Comparison of ENCODE assay signal across 24 cellular contexts in genomic region chr9:25600501-25600900, GRCh38.
DNase-seq lines count a peak whose midpoint lies in the region; ATAC-seq lines count a peak whose summit lies in the region.
"Had no signal": no experiment of that assay in that cellular context is flagged by ENCODE, and none has a peak within 500 bp of the region (broad histone marks: within the 10 kb centered on the region; RNA-seq: fewer than 3 reads in every experiment).

No MANE protein-coding gene starts in this region.

- H3K4me3 Mint-ChIP-seq in stimulated activated effector memory CD8-positive, alpha-beta T cell treated with anti-CD3 and anti-CD28 coated beads, Interleukin-12 subunit alpha, Interleukin-12 subunit beta, amount 100 ng/mL, for 72 hours = no peak overlapping the region
- H3K4me3 Mint-ChIP-seq: CD14-positive monocyte; CD4-positive, alpha-beta memory T cell; CD4-positive, CD25-positive, alpha-beta regulatory T cell; CD8-positive, alpha-beta memory T cell had no signal

- H3K9me3 ChIP-seq in adipocyte (ENCODE audit: control insufficient read depth, low read length) (peaks cover 6% of the 10 kb centered on the region), trophoblast cell (ENCODE audit: insufficient read depth, low read depth, low read length) (no peaks in the 10 kb centered on the region)
- H3K9me3 ChIP-seq: BE2C, BLaER1 had no signal

- WGBS in trophoblast cell (ENCODE audit: extremely low coverage, insufficient coverage, insufficient read length) = no CpG with 5 or more reads among the region's 1 CpG

- no peaks in the 10 kb centered on the region for H3K79me2 ChIP-seq in trophoblast cell (ENCODE audit: control insufficient read depth, insufficient read depth, low read length, poor library complexity)

- peaks cover 4% of the 10 kb centered on the region for H3K79me1 ChIP-seq in trophoblast cell (ENCODE audit: low read length)

- H3K36me3 ChIP-seq in adipocyte (ENCODE audit: control insufficient read depth, insufficient read depth, low read length, severe bottlenecking) = no peaks in the 10 kb centered on the region
- H3K36me3 ChIP-seq in trophoblast cell (ENCODE audit: control insufficient read depth in 1 of 2, insufficient read depth in 2 of 2, low read length in 2 of 2) = no peaks in the 10 kb centered on the region
- H3K36me3 ChIP-seq: BE2C, BLaER1 had no signal

- no peak overlapping the region for H3K27ac ChIP-seq in trophoblast cell (ENCODE audit: low read depth, low read length)
- H3K27ac ChIP-seq: BLaER1 had no signal

- H3K4me1 ChIP-seq in adipocyte (ENCODE audit: control insufficient read depth, insufficient read depth, low read length) (no peaks in the 10 kb centered on the region), trophoblast cell (ENCODE audit: control insufficient read depth in 1 of 2, insufficient read depth in 2 of 2, low read length in 2 of 2) (peaks cover 0 to 5% of the 10 kb centered on the region in 2 experiments)
- H3K4me1 ChIP-seq: BE2C, BLaER1 had no signal

- no peaks in the 10 kb centered on the region for H3K36me3 Mint-ChIP-seq in stimulated activated effector memory CD8-positive, alpha-beta T cell treated with anti-CD3 and anti-CD28 coated beads, Interleukin-12 subunit alpha, Interleukin-12 subunit beta, amount 100 ng/mL, for 72 hours
- H3K36me3 Mint-ChIP-seq: CD14-positive monocyte; CD4-positive, alpha-beta memory T cell; CD4-positive, CD25-positive, alpha-beta regulatory T cell; CD8-positive, alpha-beta memory T cell had no signal

- no peak for ATAC-seq in stimulated activated effector memory CD8-positive, alpha-beta T cell treated with anti-CD3 and anti-CD28 coated beads, Interleukin-12 subunit alpha, Interleukin-12 subunit beta, amount 100 ng/mL, for 72 hours
- ATAC-seq: GM12878 had no signal

- H3K4me2 ChIP-seq in trophoblast cell (ENCODE audit: low read length) = no peak overlapping the region
- H3K4me2 ChIP-seq: BLaER1 had no signal

- H3K14ac ChIP-seq in trophoblast cell (ENCODE audit: low read length) = no peak overlapping the region

- no peak overlapping the region for H2AK5ac ChIP-seq in trophoblast cell (ENCODE audit: low read length)

- no peaks in the 10 kb centered on the region for H3K4me1 Mint-ChIP-seq in stimulated activated effector memory CD8-positive, alpha-beta T cell treated with anti-CD3 and anti-CD28 coated beads, Interleukin-12 subunit alpha, Interleukin-12 subunit beta, amount 100 ng/mL, for 72 hours
- H3K4me1 Mint-ChIP-seq: CD14-positive monocyte; CD4-positive, alpha-beta memory T cell; CD4-positive, CD25-positive, alpha-beta regulatory T cell; CD8-positive, alpha-beta memory T cell had no signal

- no peak overlapping the region for H2BK5ac ChIP-seq in trophoblast cell (ENCODE audit: low read depth, low read length, poor library complexity)

- H4K8ac ChIP-seq in trophoblast cell (ENCODE audit: low read depth, low read length) = no peak overlapping the region

- no peak overlapping the region for H3K18ac ChIP-seq in trophoblast cell (ENCODE audit: low read length)

- peaks cover 25% of the 10 kb centered on the region for H3K9me3 Mint-ChIP-seq in stimulated activated effector memory CD8-positive, alpha-beta T cell treated with anti-CD3 and anti-CD28 coated beads, Interleukin-12 subunit alpha, Interleukin-12 subunit beta, amount 100 ng/mL, for 72 hours

- H3K23ac ChIP-seq in trophoblast cell (ENCODE audit: low read length) = no peak overlapping the region

- no peak overlapping the region for H3K27ac Mint-ChIP-seq in stimulated activated effector memory CD8-positive, alpha-beta T cell treated with anti-CD3 and anti-CD28 coated beads, Interleukin-12 subunit alpha, Interleukin-12 subunit beta, amount 100 ng/mL, for 72 hours
- H3K27ac Mint-ChIP-seq: CD14-positive monocyte; CD4-positive, alpha-beta memory T cell; CD4-positive, CD25-positive, alpha-beta regulatory T cell; CD8-positive, alpha-beta memory T cell had no signal

- H4K91ac ChIP-seq in trophoblast cell (ENCODE audit: low read depth, low read length) = no peak overlapping the region

- H3K4ac ChIP-seq in trophoblast cell (ENCODE audit: low read depth, low read length) = no peak overlapping the region

- no peak overlapping the region for H2AFZ ChIP-seq in trophoblast cell (ENCODE audit: insufficient read depth, low read length, poor library complexity)

- H3K27me3 ChIP-seq in adipocyte (replicated peaks; ENCODE audit: control insufficient read depth, insufficient read depth, low read length) = no peaks in the 10 kb centered on the region
- no peaks in the 10 kb centered on the region for H3K27me3 ChIP-seq in trophoblast cell (ENCODE audit: insufficient read depth, low read length)
- H3K27me3 ChIP-seq: BE2C, BLaER1 had no signal

- DNase-seq in OCI-M1 (lab: John Stamatoyannopoulos, UW) (peak; percentile 32), adipocyte (ENCODE audit: low read depth) (peak; percentile 4), trophoblast cell (peak; percentile 8 to 93), T-helper 2 cell (no peak), hypothalamus (lab: John Stamatoyannopoulos, UW) (no peak)
- no peak for DNase-seq in stimulated activated effector memory CD8-positive, alpha-beta T cell treated with anti-CD3 and anti-CD28 coated beads, Interleukin-12 subunit alpha, Interleukin-12 subunit beta, amount 100 ng/mL, for 72 hours (ENCODE audit: low spot score in 2 of 2)
- DNase-seq: 8988T; ACHN; BE2C; C1 segment of cervical spinal cord; CD4-positive, alpha-beta memory T cell; CD4-positive, CD25-positive, alpha-beta regulatory T cell; CD8-positive, alpha-beta memory T cell; COR-L47; DMS 273 treated with DMSO at 0.1 percent for 48 hours; DMS153; DMS53; DMS79; DND-41; EL; GDM1 had no signal

- no peak overlapping the region for H4K12ac ChIP-seq in trophoblast cell (ENCODE audit: low read depth, low read length)

- H2BK12ac ChIP-seq in trophoblast cell (ENCODE audit: low read length) = no peak overlapping the region

- no peak overlapping the region for H2BK120ac ChIP-seq in trophoblast cell (ENCODE audit: insufficient read depth, low read length, poor library complexity)

- no peak overlapping the region for H3K4me3 ChIP-seq in adipocyte (ENCODE audit: low read length)
- H3K4me3 ChIP-seq in trophoblast cell (ENCODE audit: low read depth, low read length) = no peak overlapping the region
- H3K4me3 ChIP-seq: BLaER1, GM12878 had no signal

- H3K9ac ChIP-seq in adipocyte (ENCODE audit: low read length) = no peak overlapping the region
- no peak overlapping the region for H3K9ac ChIP-seq in trophoblast cell (ENCODE audit: low read length)
- H3K9ac ChIP-seq: BLaER1 had no signal

Comparison
In these comparisons a context has a peak if more than half of its experiments do, and no peak if none do; other contexts are left out.
1. DNase-seq: peak in OCI-M1 (single experiment), adipocyte (single experiment) and trophoblast cell (2 of 2); none in T-helper 2 cell (0 of 5), hypothalamus (0 of 51) and stimulated activated effector memory CD8-positive, alpha-beta T cell treated with anti-CD3 and anti-CD28 coated beads, Interleukin-12 subunit alpha, Interleukin-12 subunit beta, amount 100 ng/mL, for 72 hours (0 of 2).